ENCODE assay signal across 8 cellular contexts in genomic region chr17:39197380-39198185, GRCh38. TPM values are rescaled to one million over a fixed set of nuclear protein-coding genes. Genes with fewer than 3 reads are reported as not detected.
A peak's percentile ranks its signal among the peaks of the same experiment; 100 is the strongest.
DNase-seq lines count a peak whose midpoint lies in the region; ATAC-seq and TF ChIP-seq lines count a peak whose summit lies in the region.

Gene CACNB1, minus strand, starts transcription at chr17:39197669. Its CDS starts 174 bp downstream, at chr17:39197495.

- peak within 1 kb of the TSS; percentile 82 for H3K9ac ChIP-seq in neuronal stem cell (ENCODE audit: low read depth, low read length, poor library complexity)
- peak within 1 kb of the TSS; percentile 54 to 72 for H3K9ac ChIP-seq in stomach smooth muscle (ENCODE audit: low read length in 2 of 2)

- H3K4me1 ChIP-seq in DOHH2 (ENCODE audit: control insufficient read depth, low read length) (peaks cover 53% of the 10 kb centered on the region), SJCRH30 (peaks cover 17% of the 10 kb centered on the region), neuronal stem cell (ENCODE audit: control insufficient read depth in 2 of 2, insufficient read depth in 1 of 2, low read depth in 1 of 2, low read length in 2 of 2) (peaks cover 15 to 28% of the 10 kb centered on the region in 2 donors), stomach smooth muscle (ENCODE audit: control insufficient read depth, insufficient read depth, low read length) (peaks cover 56% of the 10 kb centered on the region)

- H3K79me2 ChIP-seq in DOHH2 (ENCODE audit: control insufficient read depth, low read length), result peaks cover 55% of the 10 kb centered on the region

- peak within 1 kb of the TSS; percentile 93 for H2BK5ac ChIP-seq in neuronal stem cell (ENCODE audit: low read length)

- DNase-seq in KBM-7 (peak; percentile 55), SJCRH30 (peak; percentile 86 to 88), foreskin melanocyte (peak; percentile 49), neuronal stem cell (ENCODE audit: low spot score) (peak; percentile 79)
- peak; percentile 25 to 65 (median 36) for DNase-seq in activated naive CD4-positive, alpha-beta T cell (lab: John Stamatoyannopoulos, UW)

- H3K18ac ChIP-seq in neuronal stem cell (ENCODE audit: low read length), result peak within 1 kb of the TSS; percentile 96

- no peaks in the 10 kb centered on the region for H3K9me3 ChIP-seq in DOHH2 (ENCODE audit: control insufficient read depth, insufficient read depth, low read length)
- no peaks in the 10 kb centered on the region for H3K9me3 ChIP-seq in SJCRH30 (replicated peaks)
- H3K9me3 ChIP-seq in neuronal stem cell (replicated peaks in 1 of 2; ENCODE audit: control insufficient read depth in 2 of 2, insufficient read depth in 1 of 2, low read depth in 1 of 2, low read length in 2 of 2), result no peaks in the 10 kb centered on the region
- H3K9me3 ChIP-seq in stomach smooth muscle (ENCODE audit: control insufficient read depth in 2 of 2, low read length in 2 of 2), result no peaks in the 10 kb centered on the region

- H3F3A ChIP-seq in DOHH2 (ENCODE audit: control insufficient read depth, insufficient read depth), result peaks cover 40% of the 10 kb centered on the region

- H4K20me1 ChIP-seq in DOHH2 (ENCODE audit: control insufficient read depth, insufficient read depth, low read depth, low read length), result peaks cover 13% of the 10 kb centered on the region

- no peak within 1 kb of the TSS for H2BK12ac ChIP-seq in neuronal stem cell (ENCODE audit: low read length)

- peak within 1 kb of the TSS; percentile 77 for H3K23ac ChIP-seq in neuronal stem cell (ENCODE audit: low read depth, low read length, poor library complexity)

- peaks cover 18% of the 10 kb centered on the region for H3K79me1 ChIP-seq in neuronal stem cell (ENCODE audit: low read depth, low read length)

- H3K4me2 ChIP-seq in DOHH2 (ENCODE audit: low read length), result peak within 1 kb of the TSS; percentile 98
- H3K4me2 ChIP-seq in neuronal stem cell (ENCODE audit: insufficient read depth, low read length, poor library complexity, severe bottlenecking), result peak within 1 kb of the TSS; percentile 91

- no peaks in the 10 kb centered on the region for H3K9me2 ChIP-seq in DOHH2 (replicated peaks; ENCODE audit: control insufficient read depth, low read length)

- ATAC-seq in GM21529 (IDR thresholded peaks at IDR 0.05; ENCODE audit: unreplicated experiment), result no peak

- peak within 1 kb of the TSS; percentile 92 for H3K27ac ChIP-seq in DOHH2 (ENCODE audit: low read depth, low read length)
- H3K27ac ChIP-seq in SJCRH30, result peak within 1 kb of the TSS; percentile 64
- peak within 1 kb of the TSS; percentile 44 for H3K27ac ChIP-seq in neuronal stem cell (replicated peaks; ENCODE audit: low read length)
- peak within 1 kb of the TSS; percentile 67 for H3K27ac ChIP-seq in stomach smooth muscle (ENCODE audit: low read length)

- H3K4me3 ChIP-seq in DOHH2 (ENCODE audit: low read length) (peak within 1 kb of the TSS; percentile 100), SJCRH30 (peak within 1 kb of the TSS; percentile 96), neuronal stem cell (ENCODE audit: low read length in 2 of 2) (peak within 1 kb of the TSS; percentile 77 to 85), stomach smooth muscle (ENCODE audit: low read length in 2 of 2) (peak within 1 kb of the TSS; percentile 65 to 77)

- no CpG with 5 or more reads among the region's 55 CpGs for WGBS in neuronal stem cell (ENCODE audit: extremely low coverage in 2 of 2, insufficient read length in 2 of 2, insufficient replicate concordance in 1 of 2), 2 donors

- H4K91ac ChIP-seq in neuronal stem cell (ENCODE audit: low read depth, low read length, poor library complexity), result no peak within 1 kb of the TSS

- H3K4ac ChIP-seq in neuronal stem cell (ENCODE audit: low read length), result no peak within 1 kb of the TSS

- H3K36me3 ChIP-seq in DOHH2 (ENCODE audit: control insufficient read depth, low read length) (peaks cover 63% of the 10 kb centered on the region), SJCRH30 (peaks cover 32% of the 10 kb centered on the region), neuronal stem cell (replicated peaks in 1 of 2; ENCODE audit: control insufficient read depth in 2 of 2, insufficient read depth in 2 of 2, low read length in 2 of 2) (peaks cover 25 to 36% of the 10 kb centered on the region in 2 donors), stomach smooth muscle (ENCODE audit: control insufficient read depth in 2 of 2, insufficient read depth in 2 of 2, low read length in 2 of 2) (peaks cover 15 to 16% of the 10 kb centered on the region in 2 donors)

- H2BK120ac ChIP-seq in neuronal stem cell (ENCODE audit: low read depth, low read length), result peak within 1 kb of the TSS; percentile 56

- H3K27me3 ChIP-seq in DOHH2 (ENCODE audit: control insufficient read depth, low read length) (no peaks in the 10 kb centered on the region), SJCRH30 (no peaks in the 10 kb centered on the region), neuronal stem cell (ENCODE audit: control insufficient read depth in 3 of 3, insufficient read depth in 3 of 3, low read depth in 1 of 3, low read length in 3 of 3) (no peaks in the 10 kb centered on the region), stomach smooth muscle (ENCODE audit: control insufficient read depth in 1 of 2, insufficient read depth in 2 of 2, low read length in 2 of 2) (no peaks in the 10 kb centered on the region)

- in situ Hi-C loops in KBM-7 (cut with MboI; ENCODE audit: low pct_unique_long_range_greater_than_20kb, low sequenced_read_pairs), result no loop called here

- H3K14ac ChIP-seq in neuronal stem cell (ENCODE audit: low read length), result peak within 1 kb of the TSS; percentile 82

- H2AFZ ChIP-seq in neuronal stem cell (ENCODE audit: low read length), result peak within 1 kb of the TSS; percentile 95

- no peak within 1 kb of the TSS for H4K8ac ChIP-seq in neuronal stem cell (ENCODE audit: low read depth, low read length)

- H2BK15ac ChIP-seq in neuronal stem cell (ENCODE audit: low read length), result peak within 1 kb of the TSS; percentile 28

- TF ChIP-seq CTCF in DOHH2 (IDR thresholded peaks at IDR 0.05; ENCODE audit: low read depth, low read length, poor library complexity, severe bottlenecking), result no peak

- H2AK5ac ChIP-seq in neuronal stem cell (ENCODE audit: low read depth, low read length), result peak within 1 kb of the TSS; percentile 68

RNA-seq across cellular contexts. Expression of gene CACNB1, which starts in this region (rescaled TPM):
- total RNA-seq in SJCRH30 (2014; rRNA removed; shearing (Covaris generic)), result 4.6 and 8.3 TPM in 2 replicates
- polyA plus RNA-seq in neuronal stem cell (2013, experiment 1 of 2), result 5.8 TPM
- 5.9 TPM for polyA plus RNA-seq in neuronal stem cell (2013, experiment 2 of 2)

Comparison
In these comparisons a context has a peak if more than half of its experiments do, and no peak if none do; other contexts are left out.
1. DNase-seq: peak in every context shown above with its lines; median percentile 87 in SJCRH30; 79 in neuronal stem cell; 55 in KBM-7; 49 in foreskin melanocyte; 36 in activated naive CD4-positive, alpha-beta T cell.